In the genomic region with DNA sequence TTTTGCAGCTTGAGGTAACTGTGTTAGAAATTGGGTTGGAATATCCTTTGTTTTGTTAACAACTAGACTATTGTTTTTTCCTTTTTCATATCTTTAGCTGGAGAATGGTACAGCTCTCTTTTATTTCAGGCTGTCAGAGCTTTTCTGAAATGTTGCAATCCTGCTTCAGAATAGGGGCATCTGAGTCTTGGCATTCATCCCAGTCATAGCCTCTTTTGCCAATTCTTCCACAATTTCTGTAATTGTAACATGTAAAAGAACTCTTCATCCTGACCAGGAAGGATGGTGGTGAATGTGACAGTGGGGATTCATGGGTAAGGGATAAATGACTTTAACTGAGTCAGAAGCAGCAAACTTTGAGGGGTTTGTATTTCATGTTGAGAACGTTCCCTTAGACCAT, we compare ENCODE assay signal across 1 cellular context.
TF ChIP-seq lines count a peak whose summit lies in the region.

No MANE protein-coding gene starts in this region.

TF ChIP-seq in SK-N-SH, 30 proteins besides CTCF, POLR2A, EP300 and RAD21 (continued from another document):
- TF ChIP-seq, protein P1, sequence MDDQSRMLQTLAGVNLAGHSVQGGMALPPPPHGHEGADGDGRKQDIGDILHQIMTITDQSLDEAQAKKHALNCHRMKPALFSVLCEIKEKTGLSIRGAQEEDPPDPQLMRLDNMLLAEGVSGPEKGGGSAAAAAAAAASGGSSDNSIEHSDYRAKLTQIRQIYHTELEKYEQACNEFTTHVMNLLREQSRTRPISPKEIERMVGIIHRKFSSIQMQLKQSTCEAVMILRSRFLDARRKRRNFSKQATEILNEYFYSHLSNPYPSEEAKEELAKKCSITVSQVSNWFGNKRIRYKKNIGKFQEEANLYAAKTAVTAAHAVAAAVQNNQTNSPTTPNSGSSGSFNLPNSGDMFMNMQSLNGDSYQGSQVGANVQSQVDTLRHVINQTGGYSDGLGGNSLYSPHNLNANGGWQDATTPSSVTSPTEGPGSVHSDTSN (IDR thresholded peaks at IDR 0.05), result peak; percentile 41; the same call in 1 of the 2 replicates
- no peak for TF ChIP-seq CHD2 (IDR thresholded peaks at IDR 0.05; ENCODE audit: low read length, partially characterized antibody)
